ENCODE assay signal across 25 cellular contexts in the genomic region with DNA sequence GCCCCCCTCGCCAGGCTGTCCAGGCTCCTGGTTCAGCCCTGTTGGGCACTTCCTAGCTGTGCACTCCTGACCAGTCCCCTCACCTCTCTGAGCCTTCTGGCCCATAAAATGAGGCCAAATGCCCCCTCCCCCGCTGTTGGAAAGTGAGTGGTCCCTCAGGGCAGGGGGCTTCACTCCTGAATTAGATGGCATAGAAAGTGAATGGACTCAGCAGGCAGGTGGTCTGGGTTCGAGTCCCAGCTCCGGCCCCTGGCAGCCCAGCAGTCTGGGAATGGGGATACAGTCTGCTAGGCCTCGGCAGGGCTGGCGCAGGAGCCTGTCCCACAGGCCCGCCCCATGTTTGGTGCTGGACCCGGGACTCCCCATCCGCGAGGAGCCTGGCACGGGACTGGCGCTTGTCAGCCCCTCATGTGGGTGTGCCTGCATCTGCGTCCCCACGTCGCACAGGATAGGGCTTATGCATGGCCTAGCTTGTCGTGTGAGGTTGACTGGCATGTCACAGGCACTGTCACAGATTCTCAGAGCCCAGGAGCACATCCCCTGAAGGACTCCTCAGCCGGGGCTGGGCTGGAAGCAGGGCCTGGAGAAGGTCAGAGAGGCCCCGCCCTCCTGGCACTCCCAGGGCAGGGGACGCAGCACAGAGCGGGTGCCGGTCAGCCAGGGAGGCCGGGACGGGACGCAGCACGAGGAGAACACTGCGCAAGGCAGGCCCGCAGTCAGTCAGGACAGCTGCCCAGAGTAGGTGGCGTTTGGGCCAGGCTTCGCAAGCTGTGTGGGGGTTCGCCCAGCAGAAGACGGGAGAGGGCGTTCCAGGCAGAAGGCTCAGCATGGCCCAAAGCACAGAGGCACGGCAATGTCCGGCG. TPM values are rescaled to one million over a fixed set of nuclear protein-coding genes. Genes with fewer than 3 reads are reported as not detected.
DNase-seq lines count a peak whose midpoint lies in the region; ATAC-seq and TF ChIP-seq lines count a peak whose summit lies in the region.
"Had no signal": no experiment of that assay in that cellular context is flagged by ENCODE, and none has a peak within 500 bp of the region (broad histone marks: within the 10 kb centered on the region; RNA-seq: fewer than 3 reads in every experiment).

No MANE protein-coding gene starts in this region.

- H3K27ac Mint-ChIP-seq in activated CD8-positive, alpha-beta T cell treated with anti-CD3 and anti-CD28 coated beads, Interleukin-2, amount 10 ng/mL, durations not matched to agents 7 days and 5 days = no peak overlapping the region
- H3K27ac Mint-ChIP-seq in activated CD8-positive, alpha-beta T cell treated with anti-CD3 and anti-CD28 coated beads for 36 hours = no peak overlapping the region
- H3K27ac Mint-ChIP-seq in chondrocyte (ENCODE audit: unreplicated experiment) = no peak overlapping the region
- H3K27ac Mint-ChIP-seq: activated naive CD4-positive, alpha-beta T cell treated with anti-CD3 and anti-CD28 coated beads, Interleukin-2, amount 10 ng/mL, durations not matched to agents 7 days and 5 days; B cell had no signal

- CTCF ChIA-PET in activated CD8-positive, alpha-beta T cell treated with anti-CD3 and anti-CD28 coated beads, Interleukin-2, amount 10 ng/mL, durations not matched to agents 7 days and 5 days (lab: Charles Lee) = no interaction called here
- CTCF ChIA-PET in activated CD8-positive, alpha-beta T cell treated with anti-CD3 and anti-CD28 coated beads for 36 hours (lab: Charles Lee) = no interaction called here

- peak; percentile 13 for DNase-seq in activated CD8-positive, alpha-beta T cell treated with anti-CD3 and anti-CD28 coated beads, Interleukin-2, amount 10 ng/mL, durations not matched to agents 7 days and 5 days
- DNase-seq in activated CD8-positive, alpha-beta T cell treated with anti-CD3 and anti-CD28 coated beads for 36 hours = no peak
- peak; percentile 22 for DNase-seq in D341Med (ENCODE audit: low spot score)
- DNase-seq in chondrocyte (ENCODE audit: low spot score) = peak; percentile 84
- DNase-seq in posterior vena cava (ENCODE audit: low spot score) = peak; percentile 72
- no peak for DNase-seq in DMS114 treated with DMSO at 0.1 percent for 48 hours (lab: John Stamatoyannopoulos, UW; ENCODE audit: unreplicated experiment)
- DNase-seq: activated CD4-positive, alpha-beta T cell treated with anti-CD3 and anti-CD28 coated beads for 4 hours; activated naive CD4-positive, alpha-beta T cell treated with anti-CD3 and anti-CD28 coated beads, Interleukin-2, amount 10 ng/mL, durations not matched to agents 7 days and 5 days; COR-L47; erythroblast; foreskin keratinocyte; GM23248; Kasumi-1; NCI-H187; NCI-H748 treated with DMSO at 0.1 percent for 48 hours; SHP77; stimulated activated CD4-positive, alpha-beta T cell treated with anti-CD3 and anti-CD28 coated beads, Interleukin-2, amount 100 ng/mL, for 48 hours; stimulated activated naive CD4-positive, alpha-beta T cell treated with Interleukin-2 at 50 U/mL for 16 hours had no signal

- peaks cover 7% of the 10 kb centered on the region for H3K9me3 Mint-ChIP-seq in activated CD8-positive, alpha-beta T cell treated with anti-CD3 and anti-CD28 coated beads, Interleukin-2, amount 10 ng/mL, durations not matched to agents 7 days and 5 days (ENCODE audit: insufficient read depth)
- H3K9me3 Mint-ChIP-seq in activated CD8-positive, alpha-beta T cell treated with anti-CD3 and anti-CD28 coated beads for 36 hours = no peaks in the 10 kb centered on the region
- peaks cover 7% of the 10 kb centered on the region for H3K9me3 Mint-ChIP-seq in chondrocyte (ENCODE audit: low read depth)

- peaks cover 14% of the 10 kb centered on the region for H3K27me3 Mint-ChIP-seq in activated CD8-positive, alpha-beta T cell treated with anti-CD3 and anti-CD28 coated beads, Interleukin-2, amount 10 ng/mL, durations not matched to agents 7 days and 5 days (ENCODE audit: low read depth)
- H3K27me3 Mint-ChIP-seq in activated CD8-positive, alpha-beta T cell treated with anti-CD3 and anti-CD28 coated beads for 36 hours = peaks cover 9% of the 10 kb centered on the region
- H3K27me3 Mint-ChIP-seq in chondrocyte (ENCODE audit: low read depth) = peaks cover 20% of the 10 kb centered on the region

- ATAC-seq in activated CD8-positive, alpha-beta T cell treated with anti-CD3 and anti-CD28 coated beads, Interleukin-2, amount 10 ng/mL, durations not matched to agents 7 days and 5 days = no peak
- no peak for ATAC-seq in activated CD8-positive, alpha-beta T cell treated with anti-CD3 and anti-CD28 coated beads for 36 hours
- ATAC-seq in HG03280 (IDR thresholded peaks at IDR 0.05; ENCODE audit: unreplicated experiment) = no peak
- ATAC-seq in HG03342 (IDR thresholded peaks at IDR 0.05; ENCODE audit: unreplicated experiment) = no peak
- ATAC-seq: foreskin keratinocyte had no signal

- no peak for TF ChIP-seq CTCF in activated CD8-positive, alpha-beta T cell treated with anti-CD3 and anti-CD28 coated beads for 36 hours (IDR thresholded peaks at IDR 0.05)
- TF ChIP-seq CTCF in chondrocyte (IDR thresholded peaks at IDR 0.05) = no peak

- H3K4me1 Mint-ChIP-seq in activated CD8-positive, alpha-beta T cell treated with anti-CD3 and anti-CD28 coated beads, Interleukin-2, amount 10 ng/mL, durations not matched to agents 7 days and 5 days (ENCODE audit: low read depth) = peaks cover 19% of the 10 kb centered on the region
- peaks cover 20% of the 10 kb centered on the region for H3K4me1 Mint-ChIP-seq in activated CD8-positive, alpha-beta T cell treated with anti-CD3 and anti-CD28 coated beads for 36 hours (ENCODE audit: low read depth)
- H3K4me1 Mint-ChIP-seq in chondrocyte (ENCODE audit: low read depth) = no peaks in the 10 kb centered on the region
- H3K4me1 Mint-ChIP-seq: neural crest cell had no signal

- intact Hi-C loops in activated CD8-positive, alpha-beta T cell treated with anti-CD3 and anti-CD28 coated beads for 36 hours (cut with micrococcal nuclease) = no loop called here
- intact Hi-C loops in posterior vena cava (cut with DNase I) = no loop called here

- POLR2A ChIA-PET in activated CD8-positive, alpha-beta T cell treated with anti-CD3 and anti-CD28 coated beads, Interleukin-2, amount 10 ng/mL, durations not matched to agents 7 days and 5 days (lab: Charles Lee) = no interaction called here
- POLR2A ChIA-PET in activated CD8-positive, alpha-beta T cell treated with anti-CD3 and anti-CD28 coated beads for 36 hours (lab: Charles Lee) = no interaction called here

- peaks cover 13% of the 10 kb centered on the region for H3K36me3 Mint-ChIP-seq in activated CD8-positive, alpha-beta T cell treated with anti-CD3 and anti-CD28 coated beads, Interleukin-2, amount 10 ng/mL, durations not matched to agents 7 days and 5 days (ENCODE audit: low read depth)
- H3K36me3 Mint-ChIP-seq in activated CD8-positive, alpha-beta T cell treated with anti-CD3 and anti-CD28 coated beads for 36 hours (ENCODE audit: low read depth) = no peaks in the 10 kb centered on the region
- H3K36me3 Mint-ChIP-seq in chondrocyte (ENCODE audit: low read depth) = no peaks in the 10 kb centered on the region

- no peak overlapping the region for H3K4me3 Mint-ChIP-seq in activated CD8-positive, alpha-beta T cell treated with anti-CD3 and anti-CD28 coated beads, Interleukin-2, amount 10 ng/mL, durations not matched to agents 7 days and 5 days
- no peak overlapping the region for H3K4me3 Mint-ChIP-seq in activated CD8-positive, alpha-beta T cell treated with anti-CD3 and anti-CD28 coated beads for 36 hours
- H3K4me3 Mint-ChIP-seq in chondrocyte (ENCODE audit: unreplicated experiment) = no peak overlapping the region
- H3K4me3 Mint-ChIP-seq: activated naive CD4-positive, alpha-beta T cell treated with anti-CD3 and anti-CD28 coated beads, Interleukin-2, amount 10 ng/mL, durations not matched to agents 7 days and 5 days; B cell; neural crest cell had no signal

RNA-seq across cellular contexts. Expression of gene DIO3, which starts 40.5 kb away (rescaled TPM):
- not detected for total RNA-seq in activated CD8-positive, alpha-beta T cell treated with anti-CD3 and anti-CD28 coated beads, Interleukin-2, amount 10 ng/mL, durations not matched to agents 7 days and 5 days
- total RNA-seq in activated CD8-positive, alpha-beta T cell treated with anti-CD3 and anti-CD28 coated beads for 36 hours = not detected
- not detected in 3 replicates for total RNA-seq in chondrocyte
- total RNA-seq in posterior vena cava = 1 to 10 TPM; 6.1 to 6.2 TPM
- total RNA-seq: ascending aorta, B cell, foreskin keratinocyte, GM23248, lung microvascular endothelial cell, pulmonary artery endothelial cell had no signal

Comparison
In these comparisons a context has a peak if more than half of its experiments do, and no peak if none do; other contexts are left out.
1. DNase-seq: peak in activated CD8-positive, alpha-beta T cell treated with anti-CD3 and anti-CD28 coated beads, Interleukin-2, amount 10 ng/mL, durations not matched to agents 7 days and 5 days (single experiment), D341Med (single experiment), chondrocyte (single experiment) and posterior vena cava (single experiment); none in activated CD8-positive, alpha-beta T cell treated with anti-CD3 and anti-CD28 coated beads for 36 hours (single experiment) and DMS114 treated with DMSO at 0.1 percent for 48 hours (single experiment).